ENCODE assay signal across 8 cellular contexts in the genomic region with DNA sequence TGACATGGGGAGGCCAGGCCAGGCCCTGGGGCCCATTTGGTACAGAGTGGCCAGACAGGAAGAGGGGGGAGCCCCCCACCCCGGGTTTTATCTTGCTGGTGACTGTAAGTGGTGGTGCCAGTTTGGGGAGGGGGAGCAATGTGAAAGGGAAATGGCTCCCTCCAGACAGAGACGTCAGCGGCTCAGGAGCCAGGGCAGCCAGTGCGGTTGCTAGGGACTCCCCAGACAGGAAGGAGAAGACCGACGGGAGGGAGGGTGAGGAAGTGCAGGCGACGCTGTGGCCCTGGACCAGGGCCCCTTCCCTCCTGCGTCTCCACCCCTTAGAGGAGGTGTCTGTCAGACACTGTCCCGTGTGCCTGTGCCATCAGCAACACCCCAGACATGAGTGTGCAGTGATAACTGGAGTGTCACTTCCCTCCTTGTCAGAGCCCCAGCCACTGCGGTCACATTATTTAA. TPM values are rescaled to one million over a fixed set of nuclear protein-coding genes. Genes with fewer than 3 reads are reported as not detected.
A peak's percentile ranks its signal among the peaks of the same experiment; 100 is the strongest.
DNase-seq lines count a peak whose midpoint lies in the region; ATAC-seq and TF ChIP-seq lines count a peak whose summit lies in the region.

No MANE protein-coding gene starts in this region.

- intact Hi-C loops in activated T-helper 2 cell treated with anti-CD3 and anti-CD28 coated beads, Interferon-gamma antibody, Interleukin-2, Interleukin-4, amounts not matched to agents 10 μg/mL and 5 μg/mL and 100 μg/mL, durations not matched to agents 14 hours and 24 hours and 36 hours (cut with micrococcal nuclease), result loop anchor here (5.0 kb wide), 1 partner anchor 44 kb away; a partner anchor contains a TSS

- peaks cover 16% of the 10 kb centered on the region for H3K27me3 Mint-ChIP-seq in activated T-helper 2 cell treated with anti-CD3 and anti-CD28 coated beads, Interferon-gamma antibody, Interleukin-2, Interleukin-4, amounts not matched to agents 10 μg/mL and 5 μg/mL and 100 μg/mL, durations not matched to agents 14 hours and 24 hours and 36 hours (ENCODE audit: low read depth)

- peak; percentile 95 for ATAC-seq in HG02610 (IDR thresholded peaks at IDR 0.05; ENCODE audit: unreplicated experiment)

- DNase-seq in GM10266 (ENCODE audit: extremely low spot score) (peak; percentile 85), NOMO-1 treated with DMSO at 0.1 percent for 48 hours (lab: John Stamatoyannopoulos, UW; ENCODE audit: unreplicated experiment) (peak; percentile 97), hypothalamus (lab: John Stamatoyannopoulos, UW) (peak in 30 of 51 donors; percentile 23 to 71 (median 46)), SJCRH30 (no peak), DMS53 treated with DMSO at 0.1 percent for 48 hours (lab: John Stamatoyannopoulos, UW; ENCODE audit: unreplicated experiment) (no peak)
- DNase-seq in activated T-helper 2 cell treated with anti-CD3 and anti-CD28 coated beads, Interferon-gamma antibody, Interleukin-2, Interleukin-4, amounts not matched to agents 10 μg/mL and 5 μg/mL and 100 μg/mL, durations not matched to agents 14 hours and 24 hours and 36 hours (ENCODE audit: low spot score), result peak; percentile 66
- DNase-seq in stimulated activated CD4-positive, alpha-beta T cell treated with anti-CD3 and anti-CD28 coated beads, Interleukin-15, amount 100 ng/mL, for 24 hours, result peak; percentile 75

- H3K36me3 Mint-ChIP-seq in activated T-helper 2 cell treated with anti-CD3 and anti-CD28 coated beads, Interferon-gamma antibody, Interleukin-2, Interleukin-4, amounts not matched to agents 10 μg/mL and 5 μg/mL and 100 μg/mL, durations not matched to agents 14 hours and 24 hours and 36 hours (ENCODE audit: low read depth), result no peaks in the 10 kb centered on the region

- no peaks in the 10 kb centered on the region for H3K36me3 ChIP-seq in SJCRH30

- H3K4me1 Mint-ChIP-seq in activated T-helper 2 cell treated with anti-CD3 and anti-CD28 coated beads, Interferon-gamma antibody, Interleukin-2, Interleukin-4, amounts not matched to agents 10 μg/mL and 5 μg/mL and 100 μg/mL, durations not matched to agents 14 hours and 24 hours and 36 hours (ENCODE audit: low read depth), result peaks cover 24% of the 10 kb centered on the region

- H3K27me3 ChIP-seq in SJCRH30, result no peaks in the 10 kb centered on the region

- H3K4me3 Mint-ChIP-seq in activated T-helper 2 cell treated with anti-CD3 and anti-CD28 coated beads, Interferon-gamma antibody, Interleukin-2, Interleukin-4, amounts not matched to agents 10 μg/mL and 5 μg/mL and 100 μg/mL, durations not matched to agents 14 hours and 24 hours and 36 hours (ENCODE audit: low read depth), result no peak overlapping the region

- no peak for TF ChIP-seq CTCF in GM10266 (IDR thresholded peaks at IDR 0.05; ENCODE audit: control insufficient read depth, insufficient read depth, low read depth, missing control alignments)

- H3K4me3 ChIP-seq in SJCRH30, result no peak overlapping the region

- no peaks in the 10 kb centered on the region for H3K4me1 ChIP-seq in SJCRH30

- no peaks in the 10 kb centered on the region for H3K9me3 Mint-ChIP-seq in activated T-helper 2 cell treated with anti-CD3 and anti-CD28 coated beads, Interferon-gamma antibody, Interleukin-2, Interleukin-4, amounts not matched to agents 10 μg/mL and 5 μg/mL and 100 μg/mL, durations not matched to agents 14 hours and 24 hours and 36 hours

- H3K27ac Mint-ChIP-seq in activated T-helper 2 cell treated with anti-CD3 and anti-CD28 coated beads, Interferon-gamma antibody, Interleukin-2, Interleukin-4, amounts not matched to agents 10 μg/mL and 5 μg/mL and 100 μg/mL, durations not matched to agents 14 hours and 24 hours and 36 hours, result peak overlapping the region; percentile 60

- H3K9me3 ChIP-seq in SJCRH30 (replicated peaks), result no peaks in the 10 kb centered on the region

- H3K27ac ChIP-seq in SJCRH30, result no peak overlapping the region

RNA-seq across cellular contexts. Expression of a gene that starts 7.0 kb away (rescaled TPM):
- 12.4 and 12.9 TPM in 2 replicates for total RNA-seq in activated T-helper 2 cell treated with anti-CD3 and anti-CD28 coated beads, Interferon-gamma antibody, Interleukin-2, Interleukin-4, amounts not matched to agents 10 μg/mL and 5 μg/mL and 100 μg/mL, durations not matched to agents 14 hours and 24 hours and 36 hours
- 11.1 and 11.5 TPM in 2 replicates for total RNA-seq in SJCRH30 (2014; rRNA removed; shearing (Covaris generic))

RNA-seq across cellular contexts. Expression of a gene that starts 44.5 kb away (rescaled TPM):
- total RNA-seq in activated T-helper 2 cell treated with anti-CD3 and anti-CD28 coated beads, Interferon-gamma antibody, Interleukin-2, Interleukin-4, amounts not matched to agents 10 μg/mL and 5 μg/mL and 100 μg/mL, durations not matched to agents 14 hours and 24 hours and 36 hours, result 15.0 and 15.9 TPM in 2 replicates
- 15.8 and 18.3 TPM in 2 replicates for total RNA-seq in SJCRH30 (2014; rRNA removed; shearing (Covaris generic))

RNA-seq across cellular contexts. Expression of a gene that starts 58.0 kb away (rescaled TPM):
- total RNA-seq in activated T-helper 2 cell treated with anti-CD3 and anti-CD28 coated beads, Interferon-gamma antibody, Interleukin-2, Interleukin-4, amounts not matched to agents 10 μg/mL and 5 μg/mL and 100 μg/mL, durations not matched to agents 14 hours and 24 hours and 36 hours, result not detected in 2 replicates
- not detected in 2 replicates for total RNA-seq in SJCRH30 (2014; rRNA removed; shearing (Covaris generic))

Comparison
In these comparisons a context has a peak if more than half of its experiments do, and no peak if none do; other contexts are left out.
1. DNase-seq: peak in GM10266 (single experiment), NOMO-1 treated with DMSO at 0.1 percent for 48 hours (single experiment), activated T-helper 2 cell treated with anti-CD3 and anti-CD28 coated beads, Interferon-gamma antibody, Interleukin-2, Interleukin-4, amounts not matched to agents 10 μg/mL and 5 μg/mL and 100 μg/mL, durations not matched to agents 14 hours and 24 hours and 36 hours (single experiment), hypothalamus (30 of 51) and stimulated activated CD4-positive, alpha-beta T cell treated with anti-CD3 and anti-CD28 coated beads, Interleukin-15, amount 100 ng/mL, for 24 hours (single experiment); none in SJCRH30 (0 of 2) and DMS53 treated with DMSO at 0.1 percent for 48 hours (single experiment).